8 cellular contexts compared by ENCODE assay signal in the genomic region with DNA sequence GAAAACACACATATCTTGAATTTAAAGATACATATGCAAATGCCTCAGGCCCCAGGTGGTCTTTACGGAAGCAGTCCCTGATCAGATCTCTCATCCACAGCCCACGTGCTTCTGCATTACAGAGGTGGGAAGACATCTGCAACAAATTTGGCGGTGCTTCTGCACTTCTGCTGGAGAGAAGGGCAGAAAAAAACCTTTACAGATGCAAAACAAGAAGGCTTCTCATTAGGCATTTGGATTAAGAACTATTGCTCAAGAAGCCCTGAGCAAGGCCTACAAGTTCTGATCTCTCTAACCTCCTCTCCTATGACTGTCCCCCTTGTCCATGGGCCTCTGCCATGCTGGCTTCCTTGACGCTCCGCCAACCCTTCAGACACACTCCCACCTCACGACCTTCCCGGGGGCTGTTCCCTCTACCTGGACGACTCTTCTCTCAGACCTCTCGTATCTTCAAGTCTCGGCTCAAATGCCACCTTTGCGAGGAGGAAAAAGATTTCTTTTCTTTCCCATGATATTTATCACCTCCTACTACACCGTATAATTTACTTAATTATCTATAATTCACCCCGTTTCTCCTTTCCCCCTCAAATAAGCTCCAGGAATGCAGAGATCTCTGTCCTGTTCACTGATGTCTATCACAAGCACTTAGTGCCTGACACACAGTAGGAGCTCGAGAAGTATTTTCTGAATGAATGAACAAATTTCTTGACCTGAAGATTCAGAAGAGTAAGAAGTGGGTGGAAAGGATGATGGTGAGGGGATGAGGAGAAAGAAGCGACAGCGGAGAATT. TPM values are rescaled to one million over a fixed set of nuclear protein-coding genes. Genes with fewer than 3 reads are reported as not detected.
DNase-seq lines count a peak whose midpoint lies in the region; ATAC-seq lines count a peak whose summit lies in the region.

No MANE protein-coding gene starts in this region.

- no peak overlapping the region for H3K27ac ChIP-seq in iPS DF 6.9 (ENCODE audit: low read length)

- H3K4me1 Mint-ChIP-seq in activated CD4-positive, alpha-beta T cell treated with anti-CD3 and anti-CD28 coated beads, Interleukin-2, amount 10 ng/mL, durations not matched to agents 24 days and 14 days: peaks cover 28% of the 10 kb centered on the region
- H3K4me1 Mint-ChIP-seq in activated CD4-positive, alpha-beta memory T cell treated with anti-CD3 and anti-CD28 coated beads, Interleukin-2, amount 10 ng/mL, durations not matched to agents 7 days and 5 days: peaks cover 43% of the 10 kb centered on the region
- H3K4me1 Mint-ChIP-seq in stimulated activated effector memory CD8-positive, alpha-beta T cell treated with anti-CD3 and anti-CD28 coated beads, Interleukin-12 subunit alpha, Interleukin-12 subunit beta, amount 100 ng/mL, for 72 hours: peaks cover 39% of the 10 kb centered on the region

- H3K4me3 Mint-ChIP-seq in activated CD4-positive, alpha-beta T cell treated with anti-CD3 and anti-CD28 coated beads, Interleukin-2, amount 10 ng/mL, durations not matched to agents 24 days and 14 days: peak overlapping the region; percentile 96
- H3K4me3 Mint-ChIP-seq in activated CD4-positive, alpha-beta memory T cell treated with anti-CD3 and anti-CD28 coated beads, Interleukin-2, amount 10 ng/mL, durations not matched to agents 7 days and 5 days: peak overlapping the region; percentile 92
- H3K4me3 Mint-ChIP-seq in stimulated activated effector memory CD8-positive, alpha-beta T cell treated with anti-CD3 and anti-CD28 coated beads, Interleukin-12 subunit alpha, Interleukin-12 subunit beta, amount 100 ng/mL, for 72 hours: peak overlapping the region; percentile 77

- H3K4me3 ChIP-seq in iPS DF 6.9 (ENCODE audit: low read length): peak overlapping the region; percentile 98; the same call in 1 of the 2 replicates

- ATAC-seq in stimulated activated effector memory CD8-positive, alpha-beta T cell treated with anti-CD3 and anti-CD28 coated beads, Interleukin-12 subunit alpha, Interleukin-12 subunit beta, amount 100 ng/mL, for 72 hours: no peak
- ATAC-seq in HG03280 (IDR thresholded peaks at IDR 0.05; ENCODE audit: unreplicated experiment): no peak

- intact Hi-C loops in activated CD4-positive, alpha-beta T cell treated with anti-CD3 and anti-CD28 coated beads, Interleukin-2, amount 10 ng/mL, durations not matched to agents 24 days and 14 days (cut with micrococcal nuclease): loop anchor here (1.0 to 5.0 kb wide), 4 partner anchors 31 to 1131 kb away; a partner anchor contains a TSS

- no peaks in the 10 kb centered on the region for H3K9me3 Mint-ChIP-seq in activated CD4-positive, alpha-beta T cell treated with anti-CD3 and anti-CD28 coated beads, Interleukin-2, amount 10 ng/mL, durations not matched to agents 24 days and 14 days
- no peaks in the 10 kb centered on the region for H3K9me3 Mint-ChIP-seq in activated CD4-positive, alpha-beta memory T cell treated with anti-CD3 and anti-CD28 coated beads, Interleukin-2, amount 10 ng/mL, durations not matched to agents 7 days and 5 days
- H3K9me3 Mint-ChIP-seq in stimulated activated effector memory CD8-positive, alpha-beta T cell treated with anti-CD3 and anti-CD28 coated beads, Interleukin-12 subunit alpha, Interleukin-12 subunit beta, amount 100 ng/mL, for 72 hours: no peaks in the 10 kb centered on the region

- no peaks in the 10 kb centered on the region for H3K9me3 ChIP-seq in iPS DF 6.9 (ENCODE audit: control insufficient read depth, insufficient read depth, low read length)

- POLR2A ChIA-PET in activated CD4-positive, alpha-beta memory T cell treated with anti-CD3 and anti-CD28 coated beads, Interleukin-2, amount 10 ng/mL, durations not matched to agents 7 days and 5 days (lab: Charles Lee): interaction anchor here (1.4 to 2.6 kb wide), 2 partner anchors 17 to 138 kb away, joined by 3 to 21 read pairs; a partner anchor contains a TSS

- peak overlapping the region; percentile 87 for H3K27ac Mint-ChIP-seq in activated CD4-positive, alpha-beta T cell treated with anti-CD3 and anti-CD28 coated beads, Interleukin-2, amount 10 ng/mL, durations not matched to agents 24 days and 14 days
- H3K27ac Mint-ChIP-seq in activated CD4-positive, alpha-beta memory T cell treated with anti-CD3 and anti-CD28 coated beads, Interleukin-2, amount 10 ng/mL, durations not matched to agents 7 days and 5 days: peak overlapping the region; percentile 86
- peak overlapping the region; percentile 92 for H3K27ac Mint-ChIP-seq in stimulated activated effector memory CD8-positive, alpha-beta T cell treated with anti-CD3 and anti-CD28 coated beads, Interleukin-12 subunit alpha, Interleukin-12 subunit beta, amount 100 ng/mL, for 72 hours

- H3K36me3 ChIP-seq in iPS DF 6.9 (ENCODE audit: control insufficient read depth, insufficient read depth, low read length): no peaks in the 10 kb centered on the region

- H3K27me3 ChIP-seq in iPS DF 6.9 (ENCODE audit: control insufficient read depth, insufficient read depth, low read length): no peaks in the 10 kb centered on the region

- 100% methylated on average over 2 of the region's 16 CpGs for WGBS in iPS DF 6.9 (ENCODE audit: insufficient coverage, insufficient read length)

- CTCF ChIA-PET in activated CD4-positive, alpha-beta memory T cell treated with anti-CD3 and anti-CD28 coated beads, Interleukin-2, amount 10 ng/mL, durations not matched to agents 7 days and 5 days (lab: Charles Lee): interaction anchor here (0.5 kb wide), 1 partner anchor 278 kb away, joined by 3 read pairs; no protein-coding TSS in a partner anchor

- H3K36me3 Mint-ChIP-seq in activated CD4-positive, alpha-beta T cell treated with anti-CD3 and anti-CD28 coated beads, Interleukin-2, amount 10 ng/mL, durations not matched to agents 24 days and 14 days (ENCODE audit: low read depth): peaks cover 27% of the 10 kb centered on the region
- H3K36me3 Mint-ChIP-seq in activated CD4-positive, alpha-beta memory T cell treated with anti-CD3 and anti-CD28 coated beads, Interleukin-2, amount 10 ng/mL, durations not matched to agents 7 days and 5 days (ENCODE audit: low read depth): peaks cover 32% of the 10 kb centered on the region
- peaks cover 24% of the 10 kb centered on the region for H3K36me3 Mint-ChIP-seq in stimulated activated effector memory CD8-positive, alpha-beta T cell treated with anti-CD3 and anti-CD28 coated beads, Interleukin-12 subunit alpha, Interleukin-12 subunit beta, amount 100 ng/mL, for 72 hours

- H3K27me3 Mint-ChIP-seq in activated CD4-positive, alpha-beta T cell treated with anti-CD3 and anti-CD28 coated beads, Interleukin-2, amount 10 ng/mL, durations not matched to agents 24 days and 14 days: no peaks in the 10 kb centered on the region
- no peaks in the 10 kb centered on the region for H3K27me3 Mint-ChIP-seq in activated CD4-positive, alpha-beta memory T cell treated with anti-CD3 and anti-CD28 coated beads, Interleukin-2, amount 10 ng/mL, durations not matched to agents 7 days and 5 days

- no peaks in the 10 kb centered on the region; the same call in 1 of the 2 replicates for H3K4me1 ChIP-seq in iPS DF 6.9 (ENCODE audit: control insufficient read depth, insufficient read depth, low read length)

- DNase-seq in activated CD4-positive, alpha-beta T cell treated with anti-CD3 and anti-CD28 coated beads, Interleukin-2, amount 10 ng/mL, durations not matched to agents 24 days and 14 days: peak; percentile 66
- no peak for DNase-seq in activated CD4-positive, alpha-beta T cell treated with anti-CD3 and anti-CD28 coated beads for 1 hour
- DNase-seq in activated CD4-positive, alpha-beta memory T cell treated with anti-CD3 and anti-CD28 coated beads, Interleukin-2, amount 10 ng/mL, durations not matched to agents 7 days and 5 days: no peak
- DNase-seq in iPS DF 6.9 (ENCODE audit: low read depth, low spot score) (no peak), NCI-H1417 treated with DMSO at 0.1 percent for 48 hours (lab: John Stamatoyannopoulos, UW) (no peak)
- no peak for DNase-seq in stimulated activated effector memory CD8-positive, alpha-beta T cell treated with anti-CD3 and anti-CD28 coated beads, Interleukin-12 subunit alpha, Interleukin-12 subunit beta, amount 100 ng/mL, for 72 hours (ENCODE audit: low spot score in 2 of 2)
- no peak for DNase-seq in NK-92 treated with Interleukin-12 subunit alpha and Interleukin-12 subunit beta, amount 100 ng/mL, for 24 hours (lab: John Stamatoyannopoulos, UW)

RNA-seq across cellular contexts. Expression of a gene that starts 1.1 kb away (rescaled TPM):
- 26.5 and 29.8 TPM in 2 replicates for total RNA-seq in activated CD4-positive, alpha-beta T cell treated with anti-CD3 and anti-CD28 coated beads, Interleukin-2, amount 10 ng/mL, durations not matched to agents 24 days and 14 days
- 10 to 100 TPM; 28.6 to 29.6 TPM for total RNA-seq in activated CD4-positive, alpha-beta memory T cell treated with anti-CD3 and anti-CD28 coated beads, Interleukin-2, amount 10 ng/mL, durations not matched to agents 7 days and 5 days
